Comparison of ENCODE assay signal across 17 cellular contexts in the genomic region with DNA sequence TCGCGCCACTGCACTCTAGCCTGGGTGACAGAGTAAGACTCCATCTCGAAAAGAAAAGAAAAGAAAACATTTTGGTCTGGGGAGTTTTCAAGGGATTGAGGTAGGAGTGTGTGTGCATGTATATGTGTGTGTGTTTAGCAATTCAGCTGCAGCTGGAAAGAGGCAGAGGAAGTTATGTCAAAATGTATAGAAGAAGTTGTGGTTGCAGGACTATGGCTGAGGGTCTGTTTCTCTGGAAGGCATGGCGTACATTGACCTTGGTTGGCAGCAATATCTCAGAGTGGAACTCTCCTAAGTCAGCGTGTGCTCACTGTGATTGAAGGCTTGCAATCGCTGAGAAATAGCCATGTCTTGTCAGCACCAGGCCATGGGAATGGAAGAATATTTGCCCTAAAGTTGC. TPM values are rescaled to one million over a fixed set of nuclear protein-coding genes. Genes with fewer than 3 reads are reported as not detected.
"Had no signal": no experiment of that assay in that cellular context is flagged by ENCODE, and none has a peak within 500 bp of the region (broad histone marks: within the 10 kb centered on the region; RNA-seq: fewer than 3 reads in every experiment).

No MANE protein-coding gene starts in this region.

- H3K4me1 ChIP-seq: right atrium auricular region, thyroid gland had no signal

- H3K4me3 ChIP-seq: cardiac muscle cell, right atrium auricular region, thyroid gland had no signal

- DNase-seq: activated CD4-positive, alpha-beta T cell treated with anti-CD3 and anti-CD28 coated beads for 48 hours; activated CD8-positive, alpha-beta T cell treated with anti-CD3 and anti-CD28 coated beads for 36 hours; activated effector memory CD4-positive, alpha-beta T cell treated with Interleukin-2 at 50 U/mL for 16 hours; activated naive CD4-positive, alpha-beta T cell treated with anti-CD3 and anti-CD28 coated beads, Interleukin-2, amount 50 U/mL, for 16 hours; activated T-cell treated with anti-CD3 and anti-CD28 coated beads, Interleukin-2, amount 50 U/mL, for 4 hours; left ventricle myocardium superior; mesenchymal stem cell; occipital lobe; stimulated activated CD4-positive, alpha-beta T cell treated with anti-CD3 and anti-CD28 coated beads, Interleukin-2, amount 100 ng/mL, for 48 hours; thyroid gland had no signal

- H3K27ac Mint-ChIP-seq: activated CD8-positive, alpha-beta T cell treated with anti-CD3 and anti-CD28 coated beads for 36 hours; natural killer cell treated with Interleukin-12 subunit alpha and Interleukin-12 subunit beta and Interleukin-15 and Interleukin-18, amount 100 ng/mL, for 72 hours; stimulated activated memory B cell treated with anti-CD40 and anti-IgM and Interleukin-4, amounts not matched to agents 10 μg/mL and 1 μg/mL and 100 μg/mL, for 72 hours had no signal

- H3K4me1 Mint-ChIP-seq: stimulated activated memory B cell treated with anti-CD40 and anti-IgM and Interleukin-4, amounts not matched to agents 10 μg/mL and 1 μg/mL and 100 μg/mL, for 72 hours had no signal

- ATAC-seq: activated CD8-positive, alpha-beta T cell treated with anti-CD3 and anti-CD28 coated beads for 36 hours; activated T-cell treated with anti-CD3 and anti-CD28 coated beads, Interleukin-2, amount 50 U/mL, for 4 hours; left ventricle myocardium superior; natural killer cell treated with Interleukin-12 subunit alpha and Interleukin-12 subunit beta and Interleukin-15 and Interleukin-18, amount 100 ng/mL, for 72 hours; stimulated activated memory B cell treated with anti-CD40 and anti-IgM and Interleukin-4, amounts not matched to agents 10 μg/mL and 1 μg/mL and 100 μg/mL, for 72 hours had no signal

- H3K36me3 ChIP-seq: cardiac muscle cell, right atrium auricular region, thyroid gland had no signal

- H3K9me3 Mint-ChIP-seq: activated CD8-positive, alpha-beta T cell treated with anti-CD3 and anti-CD28 coated beads for 36 hours; activated T-cell treated with anti-CD3 and anti-CD28 coated beads, Interleukin-2, amount 50 U/mL, for 4 hours; natural killer cell treated with Interleukin-12 subunit alpha and Interleukin-12 subunit beta and Interleukin-15 and Interleukin-18, amount 100 ng/mL, for 72 hours; stimulated activated memory B cell treated with anti-CD40 and anti-IgM and Interleukin-4, amounts not matched to agents 10 μg/mL and 1 μg/mL and 100 μg/mL, for 72 hours had no signal

- H3K27ac ChIP-seq: cardiac muscle cell, right atrium auricular region, thyroid gland had no signal

- H3K27me3 Mint-ChIP-seq: activated CD8-positive, alpha-beta T cell treated with anti-CD3 and anti-CD28 coated beads for 36 hours; natural killer cell treated with Interleukin-12 subunit alpha and Interleukin-12 subunit beta and Interleukin-15 and Interleukin-18, amount 100 ng/mL, for 72 hours; stimulated activated memory B cell treated with anti-CD40 and anti-IgM and Interleukin-4, amounts not matched to agents 10 μg/mL and 1 μg/mL and 100 μg/mL, for 72 hours had no signal

- H3K9me3 ChIP-seq: right atrium auricular region, thyroid gland had no signal

- H3K36me3 Mint-ChIP-seq: natural killer cell treated with Interleukin-12 subunit alpha and Interleukin-12 subunit beta and Interleukin-15 and Interleukin-18, amount 100 ng/mL, for 72 hours; stimulated activated memory B cell treated with anti-CD40 and anti-IgM and Interleukin-4, amounts not matched to agents 10 μg/mL and 1 μg/mL and 100 μg/mL, for 72 hours had no signal

- H3K27me3 ChIP-seq: cardiac muscle cell, right atrium auricular region, thyroid gland had no signal

- H3K4me3 Mint-ChIP-seq: activated CD8-positive, alpha-beta T cell treated with anti-CD3 and anti-CD28 coated beads for 36 hours; activated T-cell treated with anti-CD3 and anti-CD28 coated beads, Interleukin-2, amount 50 U/mL, for 4 hours; natural killer cell treated with Interleukin-12 subunit alpha and Interleukin-12 subunit beta and Interleukin-15 and Interleukin-18, amount 100 ng/mL, for 72 hours; stimulated activated memory B cell treated with anti-CD40 and anti-IgM and Interleukin-4, amounts not matched to agents 10 μg/mL and 1 μg/mL and 100 μg/mL, for 72 hours had no signal

RNA-seq across cellular contexts. Expression of gene CCL24, which starts 36.6 kb away (rescaled TPM):
- total RNA-seq: activated CD8-positive, alpha-beta T cell treated with anti-CD3 and anti-CD28 coated beads for 36 hours; activated T-cell treated with anti-CD3 and anti-CD28 coated beads, Interleukin-2, amount 50 U/mL, for 4 hours; cardiac muscle cell; occipital lobe; posterior vena cava; right atrium auricular region; skeletal muscle tissue; thyroid gland had no signal
- polyA plus RNA-seq: cardiac muscle cell, keratinocyte had no signal
